Comparison of ENCODE assay signal across 7 cellular contexts in the genomic region with DNA sequence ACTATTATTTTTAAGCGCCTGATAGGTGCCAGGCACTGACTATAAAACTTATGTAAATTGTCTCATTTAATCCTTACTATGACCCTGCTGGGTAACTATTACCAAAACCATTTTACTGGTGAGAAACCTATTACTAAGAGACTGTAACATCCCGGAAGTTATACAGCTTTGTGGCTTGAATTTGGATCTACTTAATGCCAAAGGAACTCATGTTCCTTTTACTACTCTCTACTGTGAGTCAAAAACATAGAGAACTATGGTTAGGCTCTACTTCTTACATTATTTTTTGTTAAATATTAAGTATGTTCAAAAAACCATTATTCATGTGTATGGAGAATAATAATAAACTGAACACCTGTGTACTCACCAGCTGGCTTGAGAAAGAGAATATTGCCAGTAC.
DNase-seq lines count a peak whose midpoint lies in the region; ATAC-seq, FAIRE-seq and TF ChIP-seq lines count a peak whose summit lies in the region.
"Not testable (repeated sequence)": the region's sequence is repeated elsewhere in the genome, so short reads cannot be mapped to it uniquely, and the experiment has no call there.

No MANE protein-coding gene starts in this region.

- peak overlapping the region; percentile 16; the same call in 1 of the 2 replicates for H3K4me3 ChIP-seq in OCI-LY3 (ENCODE audit: low read length)

- peak; percentile 85 for FAIRE-seq in GM19239 (lab: Jason Lieb, UNC)

- not testable (repeated sequence) for H4K20me1 ChIP-seq in OCI-LY3 (ENCODE audit: insufficient read depth, low read length)

- H3K4me1 ChIP-seq in OCI-LY3 (ENCODE audit: low read length), result peaks cover 68% of the 10 kb centered on the region

- TF ChIP-seq CTCF in OCI-LY3 (IDR thresholded peaks at IDR 0.05; ENCODE audit: low read depth, low read length), result not testable (repeated sequence)

- peak overlapping the region; percentile 76 for H3K27ac ChIP-seq in OCI-LY3 (ENCODE audit: low read length)

- not testable (repeated sequence) for H3K27me3 ChIP-seq in OCI-LY3 (ENCODE audit: low read depth, low read length)

- H2AFZ ChIP-seq in OCI-LY3 (ENCODE audit: low read depth, low read length), result not testable (repeated sequence)

- H3K79me2 ChIP-seq in OCI-LY3 (ENCODE audit: low read length), result not testable (repeated sequence)

- H3K9me3 ChIP-seq in OCI-LY3 (ENCODE audit: insufficient read depth, low read length), result not testable (repeated sequence)

- ATAC-seq in GM18861 (IDR thresholded peaks at IDR 0.05; ENCODE audit: unreplicated experiment), result peak; percentile 58
- peak; percentile 38 for ATAC-seq in GM21423 (IDR thresholded peaks at IDR 0.05; ENCODE audit: unreplicated experiment)
- peak; percentile 23 for ATAC-seq in HG02759 (IDR thresholded peaks at IDR 0.05; ENCODE audit: unreplicated experiment)
- ATAC-seq in HG03097 (IDR thresholded peaks at IDR 0.05; ENCODE audit: low FRiP score, unreplicated experiment), result peak; percentile 44
- peak; percentile 63 for ATAC-seq in HG03354 (IDR thresholded peaks at IDR 0.05; ENCODE audit: poor library complexity, severe bottlenecking, unreplicated experiment)

- H3K9ac ChIP-seq in OCI-LY3 (ENCODE audit: low read length), result peak overlapping the region; percentile 2; the same call in 1 of the 2 replicates

- not testable (repeated sequence) for H3K36me3 ChIP-seq in OCI-LY3 (replicated peaks; ENCODE audit: low read depth, low read length)

- DNase-seq in GM19239 (ENCODE audit: insufficient read length, low spot score), result not testable (repeated sequence)

- H3K4me2 ChIP-seq in OCI-LY3 (ENCODE audit: low read length), result peak overlapping the region; percentile 81
